12 cellular contexts compared by ENCODE assay signal in the genomic region with DNA sequence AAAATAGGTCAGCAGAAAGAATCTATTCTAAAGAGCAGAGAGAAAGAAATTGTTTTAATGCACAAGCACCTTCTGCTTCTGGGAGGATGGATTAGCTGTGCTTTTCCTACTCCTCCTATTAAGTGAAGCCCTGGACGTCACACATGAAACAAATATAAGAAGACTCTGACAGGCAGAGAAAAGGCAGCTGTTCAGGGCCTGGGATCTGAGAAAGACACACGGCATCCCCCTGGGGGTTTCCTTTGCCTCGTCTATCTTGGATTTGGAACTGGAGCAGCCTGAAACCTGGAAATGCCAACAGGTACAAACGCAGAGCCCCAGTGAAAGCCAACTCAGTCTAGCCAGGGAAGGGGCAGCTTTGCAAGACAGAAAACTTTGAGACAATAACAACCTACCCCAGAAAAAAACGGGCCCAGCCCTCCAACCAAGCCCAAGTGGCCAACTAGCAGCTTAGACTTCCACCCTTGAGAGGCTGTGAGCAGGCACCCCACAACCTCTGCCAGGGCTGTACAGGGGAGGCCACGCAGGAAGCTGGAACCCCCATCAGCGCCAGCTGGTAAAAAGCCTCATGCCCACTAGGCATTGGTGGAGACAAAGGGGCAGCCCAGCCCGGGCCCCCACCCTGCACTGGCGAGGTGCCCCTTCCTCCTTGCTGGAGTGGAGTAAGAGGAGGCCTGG. TPM values are rescaled to one million over a fixed set of nuclear protein-coding genes. Genes with fewer than 3 reads are reported as not detected.
DNase-seq lines count a peak whose midpoint lies in the region; ATAC-seq and TF ChIP-seq lines count a peak whose summit lies in the region.
"Had no signal": no experiment of that assay in that cellular context is flagged by ENCODE, and none has a peak within 500 bp of the region (broad histone marks: within the 10 kb centered on the region; RNA-seq: fewer than 3 reads in every experiment).

No MANE protein-coding gene starts in this region.

- ATAC-seq in gastrocnemius medialis (no peak), GM21381 (IDR thresholded peaks at IDR 0.05; ENCODE audit: unreplicated experiment) (no peak)

- no peaks in the 10 kb centered on the region for H3K9me3 Mint-ChIP-seq in T-helper 1 cell treated with Interleukin-12 subunit alpha and Interleukin-12 subunit beta and Interleukin-4 antibody, amounts not matched to agents 30 μg/mL and 1 μg/mL, for 36 hours
- H3K9me3 Mint-ChIP-seq: IgD-negative memory B cell had no signal

- H3K4me1 ChIP-seq in gastrocnemius medialis (peaks cover 67 to 70% of the 10 kb centered on the region in 2 donors), HAP-1 (no peaks in the 10 kb centered on the region)

- H3K4me3 Mint-ChIP-seq in T-helper 1 cell treated with Interleukin-12 subunit alpha and Interleukin-12 subunit beta and Interleukin-4 antibody, amounts not matched to agents 30 μg/mL and 1 μg/mL, for 36 hours: no peak overlapping the region

- in situ Hi-C loops in gastrocnemius medialis (cut with MboI; ENCODE audit: low sequenced_read_pairs in 4 of 4) (no loop called here), HAP-1 (cut with MboI; ENCODE audit: low sequenced_read_pairs) (no loop called here)

- H3K4me1 Mint-ChIP-seq in T-helper 1 cell treated with Interleukin-12 subunit alpha and Interleukin-12 subunit beta and Interleukin-4 antibody, amounts not matched to agents 30 μg/mL and 1 μg/mL, for 36 hours (ENCODE audit: low read depth): peaks cover 28% of the 10 kb centered on the region

- no peak overlapping the region for H3K4me3 ChIP-seq in gastrocnemius medialis
- H3K4me3 ChIP-seq in HAP-1: no peak overlapping the region
- H3K4me3 ChIP-seq: SJSA1 had no signal

- DNase-seq in T-helper 1 cell (no peak), foreskin melanocyte (peak; percentile 3), gastrocnemius medialis (no peak), HUDEP-2 (lab: John Stamatoyannopoulos, UW; ENCODE audit: unreplicated experiment in 76 of 76) (no peak), HAP-1 (ENCODE audit: low spot score in 2 of 2) (no peak)
- DNase-seq: activated CD4-positive, alpha-beta T cell treated with anti-CD3 and anti-CD28 coated beads, Interleukin-2, amount 50 U/mL, for 4 hours; NCI-H446 treated with DMSO at 0.1 percent for 48 hours had no signal

- TF ChIP-seq CTCF in VCaP (conservative IDR thresholded peaks at IDR 0.05): no peak
- no peak for TF ChIP-seq CTCF in gastrocnemius medialis (IDR thresholded peaks at IDR 0.05 in 4 of 5, conservative IDR thresholded peaks at IDR 0.05 in 1 of 5)

- no peaks in the 10 kb centered on the region for H3K36me3 ChIP-seq in gastrocnemius medialis
- no peaks in the 10 kb centered on the region; the same call in 1 of the 2 replicates for H3K36me3 ChIP-seq in HAP-1 (replicated peaks)

- intact Hi-C loops in gastrocnemius medialis (cut with DNase I; ENCODE audit: low total_unique reads): no loop called here

- H3K27me3 ChIP-seq in gastrocnemius medialis: no peaks in the 10 kb centered on the region
- no peaks in the 10 kb centered on the region for H3K27me3 ChIP-seq in HAP-1 (ENCODE audit: low read depth)
- H3K27me3 ChIP-seq: SJSA1 had no signal

- no peaks in the 10 kb centered on the region for H3K9me3 ChIP-seq in gastrocnemius medialis
- no peaks in the 10 kb centered on the region for H3K9me3 ChIP-seq in HAP-1
- H3K9me3 ChIP-seq: SJSA1 had no signal

- H3K27ac Mint-ChIP-seq in T-helper 1 cell treated with Interleukin-12 subunit alpha and Interleukin-12 subunit beta and Interleukin-4 antibody, amounts not matched to agents 30 μg/mL and 1 μg/mL, for 36 hours: peak overlapping the region; percentile 45
- H3K27ac Mint-ChIP-seq: IgD-negative memory B cell had no signal

- H3K36me3 Mint-ChIP-seq in T-helper 1 cell treated with Interleukin-12 subunit alpha and Interleukin-12 subunit beta and Interleukin-4 antibody, amounts not matched to agents 30 μg/mL and 1 μg/mL, for 36 hours (ENCODE audit: low read depth): peaks cover 9% of the 10 kb centered on the region

- TF ChIP-seq POLR2A in gastrocnemius medialis (IDR thresholded peaks at IDR 0.05): no peak

- H3K27ac ChIP-seq in VCaP (peak overlapping the region; percentile 49; the same call in 1 of the 2 replicates), gastrocnemius medialis (peak overlapping the region; percentile 52 to 79 (median 70))
- H3K27ac ChIP-seq: SJSA1 had no signal

- H3K27me3 Mint-ChIP-seq in T-helper 1 cell treated with Interleukin-12 subunit alpha and Interleukin-12 subunit beta and Interleukin-4 antibody, amounts not matched to agents 30 μg/mL and 1 μg/mL, for 36 hours (ENCODE audit: low read depth): no peaks in the 10 kb centered on the region
- H3K27me3 Mint-ChIP-seq: IgD-negative memory B cell had no signal

RNA-seq across cellular contexts. Expression of a gene that starts 7.3 kb away (rescaled TPM):
- 10 to 100 TPM; 32.7 to 38.7 (median 34.8) TPM for total RNA-seq in gastrocnemius medialis

RNA-seq across cellular contexts. Expression of a gene that starts 31.7 kb away (rescaled TPM):
- total RNA-seq in gastrocnemius medialis: 10 to 100 TPM; 18.8 to 25.2 (median 23.1) TPM
